31 cellular contexts compared by ENCODE assay signal in genomic region chr21:33063907-33064622, GRCh38. TPM values are rescaled to one million over a fixed set of nuclear protein-coding genes. Genes with fewer than 3 reads are reported as not detected.
DNase-seq lines count a peak whose midpoint lies in the region; ATAC-seq, FAIRE-seq and TF ChIP-seq lines count a peak whose summit lies in the region.
"Had no signal": no experiment of that assay in that cellular context is flagged by ENCODE, and none has a peak within 500 bp of the region (broad histone marks: within the 10 kb centered on the region; RNA-seq: fewer than 3 reads in every experiment).

No MANE protein-coding gene starts in this region.

- no peak overlapping the region for H3K27ac Mint-ChIP-seq in GM23338
- H3K27ac Mint-ChIP-seq: activated naive CD4-positive, alpha-beta T cell treated with anti-CD3 and anti-CD28 coated beads, Interleukin-2, amount 50 U/mL, for 72 hours; naive thymus-derived CD8-positive, alpha-beta T cell; stimulated activated naive CD8-positive, alpha-beta T cell treated with anti-CD3 and anti-CD28 coated beads, Interleukin-15, amount 100 ng/mL, for 72 hours had no signal

- H3K36me3 ChIP-seq in GM23338 (ENCODE audit: insufficient read depth) (no peaks in the 10 kb centered on the region), right atrium auricular region (no peaks in the 10 kb centered on the region)
- H3K36me3 ChIP-seq: ovary, thyroid gland, vagina, WERI-Rb-1 had no signal

- H3K9me3 Mint-ChIP-seq in GM23338, result peaks cover 6% of the 10 kb centered on the region
- H3K9me3 Mint-ChIP-seq: activated naive CD4-positive, alpha-beta T cell treated with anti-CD3 and anti-CD28 coated beads, Interleukin-2, amount 50 U/mL, for 72 hours; stimulated activated naive CD8-positive, alpha-beta T cell treated with anti-CD3 and anti-CD28 coated beads, Interleukin-15, amount 100 ng/mL, for 72 hours had no signal

- DNase-seq in GM23338 (ENCODE audit: low spot score), result peak; percentile 69
- DNase-seq in iPS-NIHi7 (ENCODE audit: extremely low spot score), result peak; percentile 46
- no peak for DNase-seq in glomerular visceral epithelial cell (ENCODE audit: extremely low spot score)
- DNase-seq in RCC 7860 (ENCODE audit: low spot score), result no peak
- DNase-seq in right atrium auricular region (ENCODE audit: low spot score), result no peak
- DNase-seq: activated CD4-positive, alpha-beta T cell treated with anti-CD3 and anti-CD28 coated beads for 48 hours; Caco-2; GDM1; naive thymus-derived CD8-positive, alpha-beta T cell; NCI-H1092; NCI-H1694; NCI-H446 treated with DMSO at 0.1 percent for 48 hours; NCI-H82; ovary; stimulated activated CD4-positive, alpha-beta T cell treated with anti-CD3 and anti-CD28 coated beads, Interleukin-1b, Interleukin-23, amount 100 ng/mL, for 48 hours; stimulated activated naive CD8-positive, alpha-beta T cell treated with anti-CD3 and anti-CD28 coated beads, Interleukin-15, amount 100 ng/mL, for 72 hours; T1000; thyroid gland; WERI-Rb-1 had no signal

- H3K27me3 Mint-ChIP-seq in GM23338 (ENCODE audit: insufficient read depth, low read depth, poor library complexity), result peaks cover 23% of the 10 kb centered on the region

- H3K79me2 ChIP-seq in GM23338 (replicated peaks; ENCODE audit: insufficient read depth), result no peaks in the 10 kb centered on the region

- H3K4me3 Mint-ChIP-seq in GM23338, result peak overlapping the region; percentile 31; the same call in 1 of the 3 replicates
- H3K4me3 Mint-ChIP-seq: naive thymus-derived CD8-positive, alpha-beta T cell; stimulated activated naive CD8-positive, alpha-beta T cell treated with anti-CD3 and anti-CD28 coated beads, Interleukin-15, amount 100 ng/mL, for 72 hours had no signal

- H3K9me2 ChIP-seq in GM23338 (ENCODE audit: insufficient read depth), result no peaks in the 10 kb centered on the region

- peak; percentile 85 for ATAC-seq in GM23338
- ATAC-seq: activated naive CD4-positive, alpha-beta T cell treated with anti-CD3 and anti-CD28 coated beads, Interleukin-2, amount 50 U/mL, for 72 hours; naive thymus-derived CD8-positive, alpha-beta T cell; stimulated activated naive CD8-positive, alpha-beta T cell treated with anti-CD3 and anti-CD28 coated beads, Interleukin-15, amount 100 ng/mL, for 72 hours had no signal

- no peak overlapping the region for H3K27ac ChIP-seq in GM23338 (ENCODE audit: low read depth)
- peak overlapping the region; percentile 30 for H3K27ac ChIP-seq in angular gyrus (ENCODE audit: low read depth, low read length)
- peak overlapping the region; percentile 45 for H3K27ac ChIP-seq in temporal lobe (ENCODE audit: low read depth, low read length)
- no peak overlapping the region for H3K27ac ChIP-seq in right atrium auricular region
- H3K27ac ChIP-seq: C4-2B, ovary, thyroid gland, vagina, WERI-Rb-1 had no signal

- no peak for FAIRE-seq in RCC 7860 (lab: Jason Lieb, UNC)
- FAIRE-seq: keratinocyte had no signal

- 0 out of 2 replicates have a peak, but pooled peaks cover 6% of the 10 kb centered on the region for H3F3A ChIP-seq in GM23338 (replicated peaks; ENCODE audit: low read depth)

- H3K4me1 Mint-ChIP-seq in GM23338, result peaks cover 20% of the 10 kb centered on the region

- peak overlapping the region; percentile 84 for H2AFZ ChIP-seq in GM23338

- peak overlapping the region; percentile 56 for H3K4me2 ChIP-seq in GM23338
- H3K4me2 ChIP-seq: smooth muscle cell had no signal

- H3K36me3 Mint-ChIP-seq in GM23338 (ENCODE audit: low read depth), result peaks cover 1% of the 10 kb centered on the region

- H3K4me1 ChIP-seq in GM23338 (ENCODE audit: insufficient read depth) (0 out of 2 replicates have a peak, but pooled peaks cover 14% of the 10 kb centered on the region), right atrium auricular region (peaks cover 0 to 3% of the 10 kb centered on the region in 2 donors)
- H3K4me1 ChIP-seq: Caco-2, thyroid gland, vagina had no signal

- no peaks in the 10 kb centered on the region; the same call in 1 of the 2 replicates for H4K20me1 ChIP-seq in GM23338 (replicated peaks; ENCODE audit: insufficient read depth)

- H3K4me3 ChIP-seq in GM23338 (peak overlapping the region; percentile 19; the same call in 1 of the 2 replicates), right atrium auricular region (no peak overlapping the region)
- H3K4me3 ChIP-seq: ovary, smooth muscle cell, thyroid gland, vagina had no signal

- H3K27me3 ChIP-seq in GM23338 (ENCODE audit: insufficient read depth) (peaks cover 60% of the 10 kb centered on the region), right atrium auricular region (no peaks in the 10 kb centered on the region)
- H3K27me3 ChIP-seq: ovary had no signal

- H3K9me3 ChIP-seq in right atrium auricular region, result peaks cover 0 to 1% of the 10 kb centered on the region in 2 donors
- H3K9me3 ChIP-seq: thyroid gland, vagina had no signal

- TF ChIP-seq CTCF in GM23338 (conservative IDR thresholded peaks at IDR 0.05; ENCODE audit: low read depth in 2 of 2), result no peak; a peak in 1 of 4 replicates
- TF ChIP-seq CTCF in right atrium auricular region (IDR thresholded peaks at IDR 0.05), result no peak

TF ChIP-seq in GM23338, 12 proteins besides CTCF, POLR2A, EP300 and RAD21 (continues in another document):
- TF ChIP-seq CREB1 (CRISPR knock-in tag; IDR thresholded peaks at IDR 0.05; ENCODE audit: low read depth) (no peak), ETS1 (IDR thresholded peaks at IDR 0.05) (no peak), STAT1 (IDR thresholded peaks at IDR 0.05; ENCODE audit: unreplicated experiment) (no peak), POLR2AphosphoS5 (IDR thresholded peaks at IDR 0.05; ENCODE audit: low read depth) (no peak), NANOG (IDR thresholded peaks at IDR 0.05; ENCODE audit: borderline replicate concordance) (no peak), ZNF114 (CRISPR knock-in tag; IDR thresholded peaks at IDR 0.05) (no peak), EZH2phosphoT487 (IDR thresholded peaks at IDR 0.05; ENCODE audit: unreplicated experiment) (no peak), JUNB (IDR thresholded peaks at IDR 0.05; ENCODE audit: unreplicated experiment) (no peak), ZNF331 (CRISPR knock-in tag; IDR thresholded peaks at IDR 0.05; ENCODE audit: low read depth) (no peak), EZH2 (IDR thresholded peaks at IDR 0.05; ENCODE audit: low read depth, unreplicated experiment) (no peak), REST (IDR thresholded peaks at IDR 0.05; ENCODE audit: unreplicated experiment) (no peak)

RNA-seq across cellular contexts. Expression of gene OLIG1, which starts 5.9 kb away (rescaled TPM):
- 0.14 and 0.19 TPM in 2 replicates for total RNA-seq in GM23338 (2014; rRNA removed; shearing (Covaris generic))
- 0.81 and 2.0 TPM in 2 replicates for polyA plus RNA-seq in GM23338 (2016; fragmentation: Nextera tagmentation; extraction: Ambion mirVana)
- total RNA-seq in temporal lobe, result 19.4 TPM
- not detected for total RNA-seq in right atrium auricular region
- total RNA-seq: Caco-2; chondrocyte; M059J; naive thymus-derived CD8-positive, alpha-beta T cell; ovary; renal cortical epithelial cell; RPMI7951; smooth muscle cell; thyroid gland; vagina had no signal
- polyA plus RNA-seq: keratinocyte; liver; naive thymus-derived CD8-positive, alpha-beta T cell; ovary; smooth muscle cell had no signal

RNA-seq across cellular contexts. Expression of gene OLIG2, which starts 38.3 kb away (rescaled TPM):
- total RNA-seq in GM23338 (2014; rRNA removed; shearing (Covaris generic)), result 0.04 and 1.4 TPM in 2 replicates
- polyA plus RNA-seq in GM23338 (2016; fragmentation: Nextera tagmentation; extraction: Ambion mirVana), result 0.09 and 0.15 TPM in 2 replicates
- total RNA-seq in temporal lobe (15.2 TPM), right atrium auricular region (not detected)
- total RNA-seq: activated naive CD4-positive, alpha-beta T cell treated with anti-CD3 and anti-CD28 coated beads, Interleukin-2, amount 50 U/mL, for 72 hours; Caco-2; liver; M059J; naive thymus-derived CD8-positive, alpha-beta T cell; ovary; renal cortical epithelial cell; smooth muscle cell; vagina had no signal
- polyA plus RNA-seq: keratinocyte; liver; naive thymus-derived CD8-positive, alpha-beta T cell; ovary; smooth muscle cell had no signal

Comparison
In these comparisons a context has a peak if more than half of its experiments do, and no peak if none do; other contexts are left out.
1. DNase-seq: peak in GM23338 (single experiment) and iPS-NIHi7 (single experiment); none in glomerular visceral epithelial cell (single experiment), RCC 7860 (single experiment) and right atrium auricular region (single experiment).
2. H3K27ac ChIP-seq: peak in angular gyrus (single experiment) and temporal lobe (single experiment); none in GM23338 (single experiment) and right atrium auricular region (0 of 2).
3. RNA of gene OLIG1, which starts 5.9 kb away (total RNA-seq): 19.4 TPM in temporal lobe (single experiment); 0.14 to 0.19 TPM in GM23338 and not detected in right atrium auricular region; every median in the first group is over 10 times any median in the second.